In genomic region chr2:202944403-202944802, GRCh38 we compare ENCODE assay signal across 28 cellular contexts. TPM values are rescaled to one million over a fixed set of nuclear protein-coding genes. Genes with fewer than 3 reads are reported as not detected.
DNase-seq lines count a peak whose midpoint lies in the region; ATAC-seq, FAIRE-seq and TF ChIP-seq lines count a peak whose summit lies in the region.
"Had no signal": no experiment of that assay in that cellular context is flagged by ENCODE, and none has a peak within 500 bp of the region (broad histone marks: within the 10 kb centered on the region; RNA-seq: fewer than 3 reads in every experiment).

No MANE protein-coding gene starts in this region.

- H3K36me3 Mint-ChIP-seq in HFFc6 (ENCODE audit: low read depth): peaks cover 35% of the 10 kb centered on the region

- H3K27me3 Mint-ChIP-seq in HFFc6 (ENCODE audit: insufficient read depth): peaks cover 2% of the 10 kb centered on the region; the same call in 1 of the 2 replicates
- H3K27me3 Mint-ChIP-seq: activated naive CD8-positive, alpha-beta T cell; CD4-positive, CD25-positive, alpha-beta regulatory T cell had no signal

- DNase-seq in AG10803 (ENCODE audit: low read depth): peak; percentile 1
- DNase-seq in HFFc6: peak; percentile 49
- peak; percentile 2 for DNase-seq in brain microvascular endothelial cell
- no peak for DNase-seq in stimulated activated CD4-positive, alpha-beta T cell treated with anti-CD3 and anti-CD28 coated beads, Interleukin-1b, Interleukin-23, amount 100 ng/mL, for 48 hours
- DNase-seq in GM12892 (ENCODE audit: insufficient read length): no peak
- no peak for DNase-seq in NCI-H1105 (lab: John Stamatoyannopoulos, UW)
- DNase-seq: activated CD4-positive, alpha-beta T cell treated with anti-CD3 and anti-CD28 coated beads for 1 hour; activated CD8-positive, alpha-beta T cell treated with anti-CD3 and anti-CD28 coated beads, Interleukin-2, amount 10 ng/mL, durations not matched to agents 7 days and 5 days; activated T-cell treated with anti-CD3 and anti-CD28 coated beads for 4 hours; body of pancreas; CD4-positive, CD25-positive, alpha-beta regulatory T cell; cerebellar nuclear complex; heart right ventricle; mesenchymal stem cell; NCI-H1436 treated with DMSO at 0.1 percent for 48 hours; NCI-H446; NCI-H82; right cardiac atrium; stimulated activated CD4-positive, alpha-beta T cell treated with anti-CD3 and anti-CD28 coated beads, Interleukin-12 subunit alpha, Interleukin-12 subunit beta, amount 100 ng/mL, for 4 hours; stimulated activated CD4-positive, alpha-beta T cell treated with anti-CD3 and anti-CD28 coated beads, Interleukin-4, amount 100 ng/mL, for 24 hours; T-helper 2 cell; upper lobe of left lung had no signal

- peak; percentile 38 for FAIRE-seq in islet of Langerhans (lab: Jason Lieb, UNC)
- no peak for FAIRE-seq in GM12892 (lab: Jason Lieb, UNC)

- peak overlapping the region; percentile 42 for H3K27ac Mint-ChIP-seq in HFFc6
- H3K27ac Mint-ChIP-seq: activated CD8-positive, alpha-beta T cell treated with anti-CD3 and anti-CD28 coated beads, Interleukin-2, amount 10 ng/mL, durations not matched to agents 7 days and 5 days; activated naive CD8-positive, alpha-beta T cell; CD4-positive, CD25-positive, alpha-beta regulatory T cell; neural progenitor cell; stimulated activated effector memory CD8-positive, alpha-beta T cell treated with anti-CD3 and anti-CD28 coated beads, Interleukin-12 subunit alpha, Interleukin-12 subunit beta, amount 100 ng/mL, for 72 hours had no signal

- no peak for ATAC-seq in GM18861 (IDR thresholded peaks at IDR 0.05; ENCODE audit: unreplicated experiment)
- ATAC-seq: activated CD8-positive, alpha-beta T cell treated with anti-CD3 and anti-CD28 coated beads, Interleukin-2, amount 10 ng/mL, durations not matched to agents 7 days and 5 days; body of pancreas; heart right ventricle; right cardiac atrium; stimulated activated effector memory CD8-positive, alpha-beta T cell treated with anti-CD3 and anti-CD28 coated beads, Interleukin-12 subunit alpha, Interleukin-12 subunit beta, amount 100 ng/mL, for 72 hours had no signal

- in situ Hi-C loops in brain microvascular endothelial cell (cut with HindIII; ENCODE audit: low pct_ligation_motif_present, low sequenced_read_pairs): no loop called here

- H3K4me1 Mint-ChIP-seq in HFFc6 (ENCODE audit: low read depth): peaks cover 31% of the 10 kb centered on the region
- H3K4me1 Mint-ChIP-seq: stimulated activated effector memory CD8-positive, alpha-beta T cell treated with anti-CD3 and anti-CD28 coated beads, Interleukin-12 subunit alpha, Interleukin-12 subunit beta, amount 100 ng/mL, for 72 hours had no signal

- peaks cover 11% of the 10 kb centered on the region; the same call in 1 of the 2 replicates for H3K9me3 Mint-ChIP-seq in HFFc6

- TF ChIP-seq CTCF in AG10803 (conservative IDR thresholded peaks at IDR 0.05; ENCODE audit: low read length) (no peak), HFFc6 (IDR thresholded peaks at IDR 0.05) (no peak), brain microvascular endothelial cell (IDR thresholded peaks at IDR 0.05; ENCODE audit: low read depth, low read length, missing control alignments) (no peak)

- no peak overlapping the region for H3K27ac ChIP-seq in brain microvascular endothelial cell
- H3K27ac ChIP-seq: body of pancreas, heart right ventricle, neural progenitor cell, upper lobe of left lung had no signal

- TF ChIP-seq POLR2A in GM12892 (IDR thresholded peaks at IDR 0.05; ENCODE audit: low read depth, low read length): no peak

- no peaks in the 10 kb centered on the region for H3K27me3 ChIP-seq in brain microvascular endothelial cell (replicated peaks)
- H3K27me3 ChIP-seq: body of pancreas, heart right ventricle, neural progenitor cell, upper lobe of left lung had no signal

- no peaks in the 10 kb centered on the region for H3K36me3 ChIP-seq in brain microvascular endothelial cell (replicated peaks)
- H3K36me3 ChIP-seq: HAP-1 had no signal

- peak overlapping the region; percentile 53 for H3K4me3 Mint-ChIP-seq in HFFc6
- H3K4me3 Mint-ChIP-seq: activated CD8-positive, alpha-beta T cell treated with anti-CD3 and anti-CD28 coated beads, Interleukin-2, amount 10 ng/mL, durations not matched to agents 7 days and 5 days; activated naive CD8-positive, alpha-beta T cell; CD4-positive, CD25-positive, alpha-beta regulatory T cell; neural progenitor cell; stimulated activated effector memory CD8-positive, alpha-beta T cell treated with anti-CD3 and anti-CD28 coated beads, Interleukin-12 subunit alpha, Interleukin-12 subunit beta, amount 100 ng/mL, for 72 hours had no signal

- no peak overlapping the region for H3K4me3 ChIP-seq in AG10803 (ENCODE audit: low read length)
- no peak overlapping the region for H3K4me3 ChIP-seq in brain microvascular endothelial cell (ENCODE audit: low read depth, low read length)
- H3K4me3 ChIP-seq: body of pancreas, HAP-1, heart right ventricle, neural progenitor cell, upper lobe of left lung had no signal

RNA-seq across cellular contexts. Expression of gene CARF, which starts 32.3 kb away (rescaled TPM):
- 1 to 10 TPM; 2.2 to 5.7 (median 4.2) TPM for total RNA-seq in HFFc6 (2021; fragmentation: NEBNext Ultra II Directional; extraction: Animal tissue kit (Norgen Biotek cat#: 25700))
- 6.5 TPM for polyA plus RNA-seq in GM12892 (2012; ENCODE audit: missing spikeins)

RNA-seq across cellular contexts. Expression of gene WDR12, which starts 32.9 kb away (rescaled TPM):
- 10 to 100 TPM; 48.4 to 77.0 (median 56.1) TPM for total RNA-seq in HFFc6 (2021; fragmentation: NEBNext Ultra II Directional; extraction: Animal tissue kit (Norgen Biotek cat#: 25700))
- polyA plus RNA-seq in GM12892 (2012; ENCODE audit: missing spikeins): 85.9 TPM

Comparison
In these comparisons a context has a peak if more than half of its experiments do, and no peak if none do; other contexts are left out.
1. DNase-seq: peak in AG10803 (single experiment), HFFc6 (single experiment) and brain microvascular endothelial cell (single experiment); none in stimulated activated CD4-positive, alpha-beta T cell treated with anti-CD3 and anti-CD28 coated beads, Interleukin-1b, Interleukin-23, amount 100 ng/mL, for 48 hours (single experiment), GM12892 (single experiment) and NCI-H1105 (single experiment).